ENCODE assay signal across 2 cellular contexts in genomic region chr14:102905116-102906108, GRCh38.
TF ChIP-seq lines count a peak whose summit lies in the region.

No MANE protein-coding gene starts in this region.

TF ChIP-seq in IMR-90, 13 proteins besides CTCF, POLR2A, EP300 and RAD21:
- no peak for TF ChIP-seq USF2 (IDR thresholded peaks at IDR 0.05; ENCODE audit: low read depth, low read length)
- no peak for TF ChIP-seq RCOR1 (IDR thresholded peaks at IDR 0.05; ENCODE audit: insufficient replicate concordance, low read length)
- TF ChIP-seq CEBPB (IDR thresholded peaks at IDR 0.05; ENCODE audit: low read depth, low read length) = no peak
- no peak for TF ChIP-seq BHLHE40 (IDR thresholded peaks at IDR 0.05; ENCODE audit: low read depth, low read length)

TF ChIP-seq in GM12878, 131 proteins besides CTCF, POLR2A, EP300 and RAD21:
- TF ChIP-seq KAT2A (conservative IDR thresholded peaks at IDR 0.05; ENCODE audit: control insufficient read depth, low read depth, low read length) (no peak), POLR2AphosphoS5 (IDR thresholded peaks at IDR 0.05; ENCODE audit: low read length) (0 out of 2 replicates have a peak, but pooled peaks have one; percentile 14)
